Comparison of ENCODE assay signal across 1 cellular context in genomic region chr1:52702886-52703787, GRCh38.
TF ChIP-seq lines count a peak whose summit lies in the region.

No MANE protein-coding gene starts in this region.

TF ChIP-seq in K562, 482 proteins besides CTCF, POLR2A, EP300 and RAD21 (continued from another document):
- 0 out of 2 replicates have a peak, but pooled peaks have one; percentile 39 for TF ChIP-seq RERE (CRISPR knock-in tag; IDR thresholded peaks at IDR 0.05; ENCODE audit: borderline replicate concordance)
- peak; percentile 82 for TF ChIP-seq SAP30 (IDR thresholded peaks at IDR 0.05; ENCODE audit: borderline replicate concordance, insufficient read depth, low read depth, low read length, poor library complexity, severe bottlenecking)
- peak; percentile 95 for TF ChIP-seq BHLHE40 (IDR thresholded peaks at IDR 0.05; ENCODE audit: low read length)
- TF ChIP-seq WHSC1 (IDR thresholded peaks at IDR 0.05; ENCODE audit: low read length), result no peak
- TF ChIP-seq, protein P1, sequence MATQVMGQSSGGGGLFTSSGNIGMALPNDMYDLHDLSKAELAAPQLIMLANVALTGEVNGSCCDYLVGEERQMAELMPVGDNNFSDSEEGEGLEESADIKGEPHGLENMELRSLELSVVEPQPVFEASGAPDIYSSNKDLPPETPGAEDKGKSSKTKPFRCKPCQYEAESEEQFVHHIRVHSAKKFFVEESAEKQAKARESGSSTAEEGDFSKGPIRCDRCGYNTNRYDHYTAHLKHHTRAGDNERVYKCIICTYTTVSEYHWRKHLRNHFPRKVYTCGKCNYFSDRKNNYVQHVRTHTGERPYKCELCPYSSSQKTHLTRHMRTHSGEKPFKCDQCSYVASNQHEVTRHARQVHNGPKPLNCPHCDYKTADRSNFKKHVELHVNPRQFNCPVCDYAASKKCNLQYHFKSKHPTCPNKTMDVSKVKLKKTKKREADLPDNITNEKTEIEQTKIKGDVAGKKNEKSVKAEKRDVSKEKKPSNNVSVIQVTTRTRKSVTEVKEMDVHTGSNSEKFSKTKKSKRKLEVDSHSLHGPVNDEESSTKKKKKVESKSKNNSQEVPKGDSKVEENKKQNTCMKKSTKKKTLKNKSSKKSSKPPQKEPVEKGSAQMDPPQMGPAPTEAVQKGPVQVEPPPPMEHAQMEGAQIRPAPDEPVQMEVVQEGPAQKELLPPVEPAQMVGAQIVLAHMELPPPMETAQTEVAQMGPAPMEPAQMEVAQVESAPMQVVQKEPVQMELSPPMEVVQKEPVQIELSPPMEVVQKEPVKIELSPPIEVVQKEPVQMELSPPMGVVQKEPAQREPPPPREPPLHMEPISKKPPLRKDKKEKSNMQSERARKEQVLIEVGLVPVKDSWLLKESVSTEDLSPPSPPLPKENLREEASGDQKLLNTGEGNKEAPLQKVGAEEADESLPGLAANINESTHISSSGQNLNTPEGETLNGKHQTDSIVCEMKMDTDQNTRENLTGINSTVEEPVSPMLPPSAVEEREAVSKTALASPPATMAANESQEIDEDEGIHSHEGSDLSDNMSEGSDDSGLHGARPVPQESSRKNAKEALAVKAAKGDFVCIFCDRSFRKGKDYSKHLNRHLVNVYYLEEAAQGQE (CRISPR knock-in tag; IDR thresholded peaks at IDR 0.05; ENCODE audit: low read depth), result no peak
- peak in 1 of 2 experiments; percentile 50; a peak in 1 of 4 replicates for TF ChIP-seq RCOR1 (IDR thresholded peaks at IDR 0.05; ENCODE audit: borderline replicate concordance in 1 of 2, low read depth in 2 of 2, low read length in 2 of 2)
- TF ChIP-seq PKNOX1 (IDR thresholded peaks at IDR 0.05), result peak; percentile 87
- TF ChIP-seq PREB (CRISPR knock-in tag; IDR thresholded peaks at IDR 0.05), result no peak
- TF ChIP-seq NONO (IDR thresholded peaks at IDR 0.05; ENCODE audit: low read depth in 2 of 2, low read length in 1 of 2), result peak in 1 of 2 experiments; percentile 49; a peak in 1 of 4 replicates
- TF ChIP-seq RBBP5 (IDR thresholded peaks at IDR 0.05; ENCODE audit: borderline replicate concordance, insufficient read depth, low read length, poor library complexity, severe bottlenecking), result peak; percentile 25
- peak in 1 of 2 experiments; percentile 16; a peak in 1 of 4 replicates for TF ChIP-seq KDM4B (IDR thresholded peaks at IDR 0.05; ENCODE audit: borderline replicate concordance in 2 of 2, low read depth in 1 of 2)
- peak in 1 of 2 experiments; percentile 65; a peak in 1 of 3 replicates for TF ChIP-seq CBX3 (IDR thresholded peaks at IDR 0.05; ENCODE audit: borderline replicate concordance in 1 of 2, low read length in 2 of 2)
- peak; percentile 81 for TF ChIP-seq ZNF12 (CRISPR knock-in tag; IDR thresholded peaks at IDR 0.05)
- TF ChIP-seq ZBTB1 (CRISPR knock-in tag; IDR thresholded peaks at IDR 0.05; ENCODE audit: borderline replicate concordance, low read depth), result peak; percentile 74; the same call in 1 of the 2 replicates
- TF ChIP-seq ATF6 (CRISPR knock-in tag; IDR thresholded peaks at IDR 0.05), result peak; percentile 83; the same call in 1 of the 2 replicates
- TF ChIP-seq, protein P2, sequence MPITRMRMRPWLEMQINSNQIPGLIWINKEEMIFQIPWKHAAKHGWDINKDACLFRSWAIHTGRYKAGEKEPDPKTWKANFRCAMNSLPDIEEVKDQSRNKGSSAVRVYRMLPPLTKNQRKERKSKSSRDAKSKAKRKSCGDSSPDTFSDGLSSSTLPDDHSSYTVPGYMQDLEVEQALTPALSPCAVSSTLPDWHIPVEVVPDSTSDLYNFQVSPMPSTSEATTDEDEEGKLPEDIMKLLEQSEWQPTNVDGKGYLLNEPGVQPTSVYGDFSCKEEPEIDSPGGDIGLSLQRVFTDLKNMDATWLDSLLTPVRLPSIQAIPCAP (CRISPR knock-in tag; IDR thresholded peaks at IDR 0.05; ENCODE audit: borderline replicate concordance), result 0 out of 2 replicates have a peak, but pooled peaks have one; percentile 54
- no peak for TF ChIP-seq ZNF609 (CRISPR knock-in tag; IDR thresholded peaks at IDR 0.05; ENCODE audit: borderline replicate concordance)
- TF ChIP-seq CBX1 (IDR thresholded peaks at IDR 0.05; ENCODE audit: low read depth), result 0 out of 2 replicates have a peak, but pooled peaks have one; percentile 22
- peak; percentile 17 for TF ChIP-seq CCNT2 (IDR thresholded peaks at IDR 0.05; ENCODE audit: borderline replicate concordance, extremely low read depth, insufficient read length, low read depth, low read length)
- TF ChIP-seq ZNF75A (CRISPR knock-in tag; IDR thresholded peaks at IDR 0.05), result 0 out of 2 replicates have a peak, but pooled peaks have one; percentile 19
- TF ChIP-seq HDAC2 (IDR thresholded peaks at IDR 0.05), result peak; percentile 97
- TF ChIP-seq POLR2AphosphoS5 (IDR thresholded peaks at IDR 0.05; ENCODE audit: control insufficient read depth, insufficient read depth, low read depth, low read length), result 0 out of 2 replicates have a peak, but pooled peaks have one; percentile 13
- 0 out of 2 replicates have a peak, but pooled peaks have one; percentile 24 for TF ChIP-seq ZNF830 (CRISPR knock-in tag; IDR thresholded peaks at IDR 0.05)
- no peak for TF ChIP-seq SFPQ (IDR thresholded peaks at IDR 0.05; ENCODE audit: low read depth, low read length)
